In genomic region chr5:111697215-111697614, GRCh38 we compare ENCODE assay signal across 13 cellular contexts. TPM values are rescaled to one million over a fixed set of nuclear protein-coding genes. Genes with fewer than 3 reads are reported as not detected.
DNase-seq lines count a peak whose midpoint lies in the region; FAIRE-seq and TF ChIP-seq lines count a peak whose summit lies in the region.
"Had no signal": no experiment of that assay in that cellular context is flagged by ENCODE, and none has a peak within 500 bp of the region (broad histone marks: within the 10 kb centered on the region; RNA-seq: fewer than 3 reads in every experiment).

No MANE protein-coding gene starts in this region.

- H3K27me3 ChIP-seq in breast epithelium, result no peaks in the 10 kb centered on the region

- intact Hi-C loops in breast epithelium (cut with DNase I; ENCODE audit: low total_unique reads), result no loop called here

- no peaks in the 10 kb centered on the region for H3K36me3 ChIP-seq in breast epithelium

- no peaks in the 10 kb centered on the region for H3K4me1 ChIP-seq in breast epithelium

- no peak overlapping the region for H3K4me3 ChIP-seq in breast epithelium

- no peak overlapping the region for H3K27ac ChIP-seq in breast epithelium

- no peak for TF ChIP-seq CTCF in breast epithelium (IDR thresholded peaks at IDR 0.05)

- no peak for FAIRE-seq in RCC 7860 (lab: Jason Lieb, UNC)

- TF ChIP-seq POLR2A in breast epithelium (IDR thresholded peaks at IDR 0.05), result no peak

- H3K9me3 ChIP-seq in breast epithelium, result no peaks in the 10 kb centered on the region

- DNase-seq in DMS 273 treated with DMSO at 0.1 percent for 48 hours (lab: John Stamatoyannopoulos, UW) (peak; percentile 5), NCI-H1105 (lab: John Stamatoyannopoulos, UW) (peak; percentile 32), NCI-H82 treated with DMSO at 0.1 percent for 48 hours (lab: John Stamatoyannopoulos, UW; ENCODE audit: unreplicated experiment) (peak; percentile 34), iris pigment epithelial cell (ENCODE audit: low read depth) (peak; percentile 19), RCC 7860 (ENCODE audit: low spot score) (no peak), germinal center (ENCODE audit: low spot score) (no peak), breast epithelium (ENCODE audit: low spot score in 2 of 2) (no peak)
- no peak for DNase-seq in activated CD8-positive, alpha-beta memory T cell treated with anti-CD3 and anti-CD28 coated beads for 24 hours
- DNase-seq: activated CD8-positive, alpha-beta memory T cell treated with anti-CD3 and anti-CD28 coated beads, Interleukin-2, amount 50 U/mL, for 4 hours; activated naive CD8-positive, alpha-beta T cell treated with anti-CD3 and anti-CD28 coated beads, Interleukin-2, amount 50 U/mL, for 24 hours; effector CD4-positive, alpha-beta T cell; NCI-H1048; RPMI8226 had no signal

RNA-seq across cellular contexts. Expression of gene NREP, which starts 59.8 kb away (rescaled TPM):
- total RNA-seq in breast epithelium, result 1 to 10 TPM; 3.9 to 9.8 (median 9.1) TPM

Comparison
In these comparisons a context has a peak if more than half of its experiments do, and no peak if none do; other contexts are left out.
1. DNase-seq: peak in DMS 273 treated with DMSO at 0.1 percent for 48 hours (single experiment), NCI-H1105 (single experiment), NCI-H82 treated with DMSO at 0.1 percent for 48 hours (single experiment) and iris pigment epithelial cell (single experiment); none in RCC 7860 (single experiment), activated CD8-positive, alpha-beta memory T cell treated with anti-CD3 and anti-CD28 coated beads for 24 hours (single experiment), germinal center (single experiment) and breast epithelium (0 of 2).